ENCODE assay signal across 15 cellular contexts in genomic region chr7:132100981-132101380, GRCh38.
DNase-seq lines count a peak whose midpoint lies in the region; FAIRE-seq and TF ChIP-seq lines count a peak whose summit lies in the region.
"Had no signal": no experiment of that assay in that cellular context is flagged by ENCODE, and none has a peak within 500 bp of the region (broad histone marks: within the 10 kb centered on the region; RNA-seq: fewer than 3 reads in every experiment).

No MANE protein-coding gene starts in this region.

- H2BK20ac ChIP-seq in H1 (ENCODE audit: low read length) = no peak overlapping the region

- TF ChIP-seq RAD21 in H1 (IDR thresholded peaks at IDR 0.05 in 1 of 2, conservative IDR thresholded peaks at IDR 0.05 in 1 of 2; ENCODE audit: low read depth in 2 of 2, low read length in 2 of 2) = no peak

- H2BK5ac ChIP-seq in H1 (ENCODE audit: low read depth, low read length) = no peak overlapping the region

- H2AFZ ChIP-seq in GM23248 (no peak overlapping the region), H1 (ENCODE audit: low read length) (no peak overlapping the region)

- no peaks in the 10 kb centered on the region for H3K36me3 ChIP-seq in GM23248 (ENCODE audit: low read depth)
- H3K36me3 ChIP-seq in H1 (ENCODE audit: control insufficient read depth in 2 of 4, insufficient read depth in 4 of 4, low read length in 3 of 4) = no peaks in the 10 kb centered on the region

- H3K27me3 ChIP-seq in GM23248 (replicated peaks; ENCODE audit: insufficient read depth) (peaks cover 10% of the 10 kb centered on the region), H1 (replicated peaks in 1 of 4; ENCODE audit: control insufficient read depth in 3 of 4, extremely low read depth in 1 of 4, insufficient read depth in 3 of 4, low read length in 3 of 4) (no peaks in the 10 kb centered on the region)

- no peak for TF ChIP-seq EP300 in H1 (IDR thresholded peaks at IDR 0.05; ENCODE audit: borderline replicate concordance in 1 of 2, low read depth in 2 of 2, low read length in 2 of 2)

- CTCF ChIA-PET in H1 (lab: Charles Lee; ENCODE audit: partially characterized antibody) = interaction anchor here (1.8 kb wide), 1 partner anchor 12 kb away, joined by 5 read pairs; no protein-coding TSS in a partner anchor

- H3K18ac ChIP-seq in H1 (ENCODE audit: extremely low read depth, low read length) = no peak overlapping the region

- H3F3A ChIP-seq in GM23248 (ENCODE audit: insufficient read depth) = no peaks in the 10 kb centered on the region

- no peak overlapping the region for H3K23ac ChIP-seq in H1 (ENCODE audit: insufficient read length)

- H3K56ac ChIP-seq in H1 (replicated peaks; ENCODE audit: insufficient read length, low read depth, low read length) = no peak overlapping the region

- no peaks in the 10 kb centered on the region for H3K9me2 ChIP-seq in GM23248 (ENCODE audit: insufficient read depth)

- H3K9ac ChIP-seq in GM23248 (no peak overlapping the region), H1 (replicated peaks in 1 of 4; ENCODE audit: extremely low read depth in 1 of 4, low read depth in 3 of 4, low read length in 3 of 4) (no peak overlapping the region)

- no peak overlapping the region for H3K4me3 ChIP-seq in GM23248
- H3K4me3 ChIP-seq in H1 (ENCODE audit: extremely low read depth in 1 of 4, insufficient read depth in 2 of 4, low read depth in 3 of 4, low read length in 4 of 4) = no peak overlapping the region

- no peaks in the 10 kb centered on the region for H3K23me2 ChIP-seq in H1 (ENCODE audit: low read depth, low read length)

- no peak overlapping the region for H2BK120ac ChIP-seq in H1 (replicated peaks; ENCODE audit: low read depth, low read length)

- H4K8ac ChIP-seq in H1 (ENCODE audit: extremely low read depth, insufficient read depth, low read length) = no peak overlapping the region

- no peak overlapping the region for H2BK15ac ChIP-seq in H1 (ENCODE audit: low read length)

- no peak overlapping the region for H2BK12ac ChIP-seq in H1 (ENCODE audit: low read depth, low read length)

- no peaks in the 10 kb centered on the region for H3K4me1 ChIP-seq in GM23248 (ENCODE audit: insufficient read depth)
- H3K4me1 ChIP-seq in H1 (replicated peaks in 1 of 4; ENCODE audit: control insufficient read depth in 3 of 4, insufficient read depth in 4 of 4, low read length in 3 of 4) = no peaks in the 10 kb centered on the region

- H3K79me2 ChIP-seq in GM23248 (ENCODE audit: insufficient read depth) (no peaks in the 10 kb centered on the region), H1 (ENCODE audit: control insufficient read depth in 1 of 2, insufficient read depth in 2 of 2, low read length in 2 of 2) (no peaks in the 10 kb centered on the region)

- no peak for FAIRE-seq in H1 (lab: Jason Lieb, UNC)
- FAIRE-seq: G401.6, GM12892 had no signal

- POLR2A ChIA-PET in H1 (lab: Charles Lee; ENCODE audit: partially characterized antibody) = no interaction called here

- TF ChIP-seq POLR2A in H1 (IDR thresholded peaks at IDR 0.05; ENCODE audit: control extremely low read depth in 1 of 2, low read depth in 2 of 2, low read length in 2 of 2) = no peak

- H2AK5ac ChIP-seq in H1 (ENCODE audit: low read depth, low read length) = no peak overlapping the region

- no peak overlapping the region for H3K4me2 ChIP-seq in GM23248 (ENCODE audit: unreplicated experiment)
- no peak overlapping the region for H3K4me2 ChIP-seq in H1 (ENCODE audit: insufficient read depth in 1 of 2, low read depth in 2 of 2, low read length in 2 of 2)

- TF ChIP-seq CTCF in H1 (IDR thresholded peaks at IDR 0.05; ENCODE audit: control extremely low read depth in 1 of 3, insufficient read depth in 1 of 3, low read depth in 1 of 3, low read length in 3 of 3) = no peak

- no peak overlapping the region for H4K5ac ChIP-seq in H1 (ENCODE audit: insufficient read length, low read depth, low read length)

- H3K27ac ChIP-seq in GM23248 (no peak overlapping the region), H1 (ENCODE audit: low read depth, low read length) (no peak overlapping the region)

- DNase-seq in GM23248 (peak; percentile 30), H1 (ENCODE audit: low read depth in 1 of 2, low spot score in 2 of 2) (no peak), mesenteric fat pad (ENCODE audit: low spot score) (peak; percentile 45), SKM-1 (lab: John Stamatoyannopoulos, UW; ENCODE audit: unreplicated experiment) (no peak), T-helper 2 cell (no peak)
- DNase-seq in activated T-cell treated with anti-CD3 and anti-CD28 coated beads, Interleukin-2, amount 50 U/mL, for 1 hour = no peak
- DNase-seq: C1 segment of cervical spinal cord; Caco-2; CD4-positive, CD25-positive, alpha-beta regulatory T cell; CD8-positive, alpha-beta T cell; DMS153; DND-41; H9 had no signal

- no peaks in the 10 kb centered on the region for H3K79me1 ChIP-seq in H1 (ENCODE audit: low read depth, low read length)

- WGBS in GM23248 (ENCODE audit: low coverage in 1 of 2, low lambda C conversion rate in 2 of 2, missing lambda C conversion rate in 2 of 2), 2 experiments = 62 to 66% methylated on average over 6 of the region's 6 CpGs
- 93% methylated on average over 6 of the region's 6 CpGs; no CpG with 5 or more reads in 1 of the 2 experiments for WGBS in H1 (ENCODE audit: extremely low coverage in 1 of 2, insufficient coverage in 1 of 2, insufficient read length in 1 of 2, insufficient replicate concordance in 2 of 2, low coverage in 1 of 2, low lambda C conversion rate in 2 of 2, missing lambda C conversion rate in 1 of 2), 2 experiments

- no peak overlapping the region for H3K14ac ChIP-seq in H1 (ENCODE audit: insufficient read length)

- peak overlapping the region; percentile 26 for H4K91ac ChIP-seq in H1 (replicated peaks; ENCODE audit: insufficient read length, low read length)

- H3K4ac ChIP-seq in H1 (replicated peaks; ENCODE audit: insufficient read length, low read depth, low read length) = no peak overlapping the region

- no peaks in the 10 kb centered on the region for H3K9me3 ChIP-seq in GM23248 (ENCODE audit: low read depth)
- H3K9me3 ChIP-seq in H1 (ENCODE audit: insufficient read depth in 2 of 2, low read depth in 1 of 2, low read length in 1 of 2) = no peaks in the 10 kb centered on the region
- H3K9me3 ChIP-seq: Caco-2 had no signal

- no peaks in the 10 kb centered on the region for H4K20me1 ChIP-seq in GM23248 (ENCODE audit: insufficient read depth)
- H4K20me1 ChIP-seq in H1 (replicated peaks in 1 of 2; ENCODE audit: control insufficient read depth in 1 of 2, insufficient read depth in 2 of 2, low read length in 2 of 2) = no peaks in the 10 kb centered on the region

- in situ Hi-C loops in GM23248 (cut with MboI) = no loop called here

TF ChIP-seq in H1, 55 proteins besides CTCF, POLR2A, EP300 and RAD21:
- no peak for TF ChIP-seq SP4 (IDR thresholded peaks at IDR 0.05; ENCODE audit: low read length)
- TF ChIP-seq MAX (IDR thresholded peaks at IDR 0.05) = no peak
- no peak for TF ChIP-seq JUN (IDR thresholded peaks at IDR 0.05; ENCODE audit: low read depth, low read length)
- TF ChIP-seq SIX5 (IDR thresholded peaks at IDR 0.05; ENCODE audit: low read depth, low read length) = no peak
- no peak for TF ChIP-seq TAF7 (optimal IDR thresholded peaks at IDR 0.05; ENCODE audit: borderline replicate concordance, low read depth, low read length)
- TF ChIP-seq SP1 (IDR thresholded peaks at IDR 0.05; ENCODE audit: low read depth, low read length) = no peak
- TF ChIP-seq CREB1 (IDR thresholded peaks at IDR 0.05) = no peak
- TF ChIP-seq SIRT6 (IDR thresholded peaks at IDR 0.05; ENCODE audit: low read length) = no peak
- TF ChIP-seq EGR1 (IDR thresholded peaks at IDR 0.05; ENCODE audit: borderline replicate concordance, low read depth, low read length) = no peak
- TF ChIP-seq KDM5A (IDR thresholded peaks at IDR 0.05; ENCODE audit: low read length) = no peak

Comparison
In these comparisons a context has a peak if more than half of its experiments do, and no peak if none do; other contexts are left out.
1. DNase-seq: peak in GM23248 (single experiment) and mesenteric fat pad (single experiment); none in H1 (0 of 2), SKM-1 (single experiment), T-helper 2 cell (0 of 5) and activated T-cell treated with anti-CD3 and anti-CD28 coated beads, Interleukin-2, amount 50 U/mL, for 1 hour (single experiment).